Comparison of ENCODE assay signal across 9 cellular contexts in the genomic region with DNA sequence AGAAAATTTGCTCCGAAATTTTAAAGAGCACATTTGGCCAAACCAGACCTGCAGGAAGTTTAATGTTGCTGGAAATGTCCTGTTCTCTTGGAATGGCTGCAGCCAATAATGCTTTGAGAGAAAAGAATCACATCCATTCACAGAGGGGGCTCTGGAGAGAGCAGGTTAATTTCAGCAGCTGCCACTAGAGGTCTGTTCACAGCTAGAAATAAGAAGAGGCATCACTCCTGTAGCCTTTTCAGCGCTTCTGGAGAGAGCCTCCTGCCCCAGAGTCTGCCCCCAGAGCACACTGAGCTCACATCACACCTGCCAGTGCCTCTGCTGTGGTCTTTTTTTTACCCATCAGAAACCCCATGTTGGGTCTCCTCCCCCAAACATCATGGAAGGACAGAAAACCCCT.
A peak's percentile ranks its signal among the peaks of the same experiment; 100 is the strongest.
DNase-seq lines count a peak whose midpoint lies in the region; ATAC-seq and TF ChIP-seq lines count a peak whose summit lies in the region.
"Had no signal": no experiment of that assay in that cellular context is flagged by ENCODE, and none has a peak within 500 bp of the region (broad histone marks: within the 10 kb centered on the region; RNA-seq: fewer than 3 reads in every experiment).

No MANE protein-coding gene starts in this region.

- in situ Hi-C loops in T47D (cut with HindIII; ENCODE audit: low pct_unique_long_range_greater_than_20kb, low sequenced_read_pairs) = no loop called here

- POLR2A ChIA-PET in BJ (lab: Charles Lee) = no interaction called here

- no peaks in the 10 kb centered on the region for H4K20me1 ChIP-seq in Karpas-422 (ENCODE audit: insufficient read depth, low read depth, low read length)

- H3K4me2 ChIP-seq in Karpas-422 (ENCODE audit: low read depth, low read length, poor library complexity, severe bottlenecking) = no peak overlapping the region

- ATAC-seq in GM18907 (IDR thresholded peaks at IDR 0.05; ENCODE audit: unreplicated experiment) = peak; percentile 77
- peak; percentile 31 for ATAC-seq in mucosa of descending colon
- no peak for ATAC-seq in GM19467 (IDR thresholded peaks at IDR 0.05; ENCODE audit: unreplicated experiment)
- ATAC-seq in GM21825 (IDR thresholded peaks at IDR 0.05; ENCODE audit: unreplicated experiment) = no peak

- CTCF ChIA-PET in BJ (lab: Yijun Ruan, JAX) = interaction anchor here (0.6 to 1.8 kb wide), 11 partner anchors 11 to 1407 kb away, joined by 3 to 16 read pairs (median 4); no protein-coding TSS in a partner anchor

- no peaks in the 10 kb centered on the region for H3K4me1 ChIP-seq in Karpas-422 (ENCODE audit: low read length)
- H3K4me1 ChIP-seq in mucosa of descending colon (ENCODE audit: low read depth) = no peaks in the 10 kb centered on the region

- no peaks in the 10 kb centered on the region for H3K9me2 ChIP-seq in Karpas-422 (replicated peaks; ENCODE audit: insufficient read depth, low read length)

- H3K27ac ChIP-seq in Karpas-422 (ENCODE audit: low read length) = no peak overlapping the region
- H3K27ac ChIP-seq: epithelial cell of prostate had no signal

- H2AFZ ChIP-seq in Karpas-422 (ENCODE audit: low read length) = no peak overlapping the region

- H3K27me3 ChIP-seq in BJ (ENCODE audit: control insufficient read depth, insufficient read depth, low read length) (no peaks in the 10 kb centered on the region), Karpas-422 (ENCODE audit: low read length) (no peaks in the 10 kb centered on the region)

- intact Hi-C loops in mucosa of descending colon (cut with DNase I, micrococcal nuclease) = no loop called here

- TF ChIP-seq CTCF in BJ (IDR thresholded peaks at IDR 0.05; ENCODE audit: insufficient read depth, low read depth, low read length) (peak; percentile 64), mucosa of descending colon (IDR thresholded peaks at IDR 0.05) (no peak)

- H3K36me3 ChIP-seq in BJ (ENCODE audit: control insufficient read depth, insufficient read depth, low read length) (no peaks in the 10 kb centered on the region), Karpas-422 (ENCODE audit: insufficient read depth, low read length) (no peaks in the 10 kb centered on the region), mucosa of descending colon (ENCODE audit: low read depth) (no peaks in the 10 kb centered on the region)

- H3K4me3 ChIP-seq in BJ (ENCODE audit: low read depth, low read length) = no peak overlapping the region
- no peak overlapping the region for H3K4me3 ChIP-seq in Karpas-422 (ENCODE audit: low read length)
- no peak overlapping the region for H3K4me3 ChIP-seq in mucosa of descending colon

- no peak for DNase-seq in BJ (ENCODE audit: low read depth)
- peak; percentile 54 for DNase-seq in Karpas-422
- peak; percentile 49 to 71 for DNase-seq in T47D (ENCODE audit: low read depth in 1 of 2, low spot score in 1 of 2)
- no peak for DNase-seq in mucosa of descending colon
- no peak for DNase-seq in stimulated activated CD8-positive, alpha-beta memory T cell treated with anti-CD3 and anti-CD28 coated beads, Interleukin-4, amount 100 ng/mL, for 48 hours

- no peak overlapping the region for H3K9ac ChIP-seq in Karpas-422 (ENCODE audit: low read length)

- H3K79me2 ChIP-seq in Karpas-422 (ENCODE audit: low read length) = no peaks in the 10 kb centered on the region

- no peaks in the 10 kb centered on the region for H3K9me3 ChIP-seq in Karpas-422 (ENCODE audit: low read length)
- H3K9me3 ChIP-seq in mucosa of descending colon = no peaks in the 10 kb centered on the region

Comparison
In these comparisons a context has a peak if more than half of its experiments do, and no peak if none do; other contexts are left out.
1. DNase-seq: peak in Karpas-422 (single experiment) and T47D (2 of 2); none in BJ (single experiment), mucosa of descending colon (0 of 3) and stimulated activated CD8-positive, alpha-beta memory T cell treated with anti-CD3 and anti-CD28 coated beads, Interleukin-4, amount 100 ng/mL, for 48 hours (single experiment).
2. ATAC-seq: peak in GM18907 (single experiment) and mucosa of descending colon (single experiment); none in GM19467 (single experiment) and GM21825 (single experiment).